In genomic region chr20:2103454-2104153, GRCh38 we compare ENCODE assay signal across 8 cellular contexts. TPM values are rescaled to one million over a fixed set of nuclear protein-coding genes. Genes with fewer than 3 reads are reported as not detected.
DNase-seq lines count a peak whose midpoint lies in the region; ATAC-seq lines count a peak whose summit lies in the region.

No MANE protein-coding gene starts in this region.

- POLR2A ChIA-PET in activated CD4-positive, alpha-beta T cell treated with anti-CD3 and anti-CD28 coated beads for 36 hours (lab: Charles Lee): interaction anchor here (0.6 to 1.8 kb wide), 6 partner anchors 8 to 132 kb away, joined by 3 to 10 read pairs (median 4); no protein-coding TSS in a partner anchor

- H3K27me3 Mint-ChIP-seq in activated CD4-positive, alpha-beta T cell treated with anti-CD3 and anti-CD28 coated beads for 36 hours: no peaks in the 10 kb centered on the region
- no peaks in the 10 kb centered on the region for H3K27me3 Mint-ChIP-seq in activated T-cell treated with anti-CD3 and anti-CD28 coated beads, Interleukin-2, amount 50 U/mL, for 72 hours (ENCODE audit: low read depth)
- peaks cover 4 to 12% (median 11%) of the 10 kb centered on the region in 3 donors for H3K27me3 Mint-ChIP-seq in immature natural killer cell (ENCODE audit: low read depth in 3 of 3)

- no peaks in the 10 kb centered on the region for H3K9me3 Mint-ChIP-seq in activated CD4-positive, alpha-beta T cell treated with anti-CD3 and anti-CD28 coated beads for 36 hours (ENCODE audit: low read depth)
- no peaks in the 10 kb centered on the region for H3K9me3 Mint-ChIP-seq in activated T-cell treated with anti-CD3 and anti-CD28 coated beads, Interleukin-2, amount 50 U/mL, for 72 hours
- no peaks in the 10 kb centered on the region for H3K9me3 Mint-ChIP-seq in immature natural killer cell

- DNase-seq in activated CD4-positive, alpha-beta T cell treated with anti-CD3 and anti-CD28 coated beads for 36 hours: no peak
- no peak for DNase-seq in activated CD4-positive, alpha-beta T cell treated with anti-CD3 and anti-CD28 coated beads for 1 hour
- peak in 1 of 2 donors; percentile 3 for DNase-seq in activated T-cell treated with anti-CD3 and anti-CD28 coated beads, Interleukin-2, amount 50 U/mL, for 72 hours
- DNase-seq in immature natural killer cell: no peak
- no peak for DNase-seq in MV-4-11 (lab: John Stamatoyannopoulos, UW)
- no peak for DNase-seq in putamen (ENCODE audit: low spot score)
- DNase-seq in NCI-H345 treated with DMSO at 0.1 percent for 48 hours (lab: John Stamatoyannopoulos, UW; ENCODE audit: unreplicated experiment): no peak

- ATAC-seq in activated CD4-positive, alpha-beta T cell treated with anti-CD3 and anti-CD28 coated beads for 36 hours: no peak
- no peak for ATAC-seq in activated T-cell treated with anti-CD3 and anti-CD28 coated beads, Interleukin-2, amount 50 U/mL, for 72 hours (replicated peaks in 1 of 2)

- H3K4me1 Mint-ChIP-seq in activated CD4-positive, alpha-beta T cell treated with anti-CD3 and anti-CD28 coated beads for 36 hours: peaks cover 51% of the 10 kb centered on the region
- H3K4me1 Mint-ChIP-seq in activated T-cell treated with anti-CD3 and anti-CD28 coated beads, Interleukin-2, amount 50 U/mL, for 72 hours (ENCODE audit: low read depth): peaks cover 68% of the 10 kb centered on the region
- H3K4me1 Mint-ChIP-seq in immature natural killer cell: peaks cover 61 to 63% of the 10 kb centered on the region in 2 donors

- peak overlapping the region; percentile 99 for H3K27ac ChIP-seq in temporal lobe (ENCODE audit: low read depth, low read length)

- intact Hi-C loops in activated CD4-positive, alpha-beta T cell treated with anti-CD3 and anti-CD28 coated beads for 36 hours (cut with DNase I, micrococcal nuclease): loop anchor here (2.0 to 5.0 kb wide), 7 partner anchors 15 to 1719 kb away; partner anchors contain the start of genes AP5S1 (in 1 of the 2) and RBCK1 (in 1 of the 2)

- peak overlapping the region; percentile 75 for H3K27ac Mint-ChIP-seq in activated CD4-positive, alpha-beta T cell treated with anti-CD3 and anti-CD28 coated beads for 36 hours
- peak overlapping the region; percentile 83 for H3K27ac Mint-ChIP-seq in activated T-cell treated with anti-CD3 and anti-CD28 coated beads, Interleukin-2, amount 50 U/mL, for 72 hours
- peak overlapping the region; percentile 79 to 99 (median 93) for H3K27ac Mint-ChIP-seq in immature natural killer cell

- peak overlapping the region; percentile 81 for H3K4me3 Mint-ChIP-seq in activated CD4-positive, alpha-beta T cell treated with anti-CD3 and anti-CD28 coated beads for 36 hours
- H3K4me3 Mint-ChIP-seq in activated T-cell treated with anti-CD3 and anti-CD28 coated beads, Interleukin-2, amount 50 U/mL, for 72 hours: peak overlapping the region; percentile 82 to 96
- peak overlapping the region; percentile 90 to 95 (median 94) for H3K4me3 Mint-ChIP-seq in immature natural killer cell

- CTCF ChIA-PET in activated CD4-positive, alpha-beta T cell treated with anti-CD3 and anti-CD28 coated beads for 36 hours (lab: Charles Lee): interaction anchor here (0.6 to 2.0 kb wide), 8 partner anchors 9 to 568 kb away, joined by 3 to 12 read pairs (median 4); no protein-coding TSS in a partner anchor

- peaks cover 22% of the 10 kb centered on the region for H3K36me3 Mint-ChIP-seq in activated CD4-positive, alpha-beta T cell treated with anti-CD3 and anti-CD28 coated beads for 36 hours (ENCODE audit: low read depth)
- peaks cover 5 to 16% of the 10 kb centered on the region in 2 donors for H3K36me3 Mint-ChIP-seq in activated T-cell treated with anti-CD3 and anti-CD28 coated beads, Interleukin-2, amount 50 U/mL, for 72 hours (ENCODE audit: insufficient read depth in 2 of 2)
- H3K36me3 Mint-ChIP-seq in immature natural killer cell: no peaks in the 10 kb centered on the region

RNA-seq across cellular contexts. Expression of gene STK35, which starts 2.0 kb away (rescaled TPM):
- total RNA-seq in activated CD4-positive, alpha-beta T cell treated with anti-CD3 and anti-CD28 coated beads for 36 hours: 10 to 100 TPM; 18.2 to 20.9 TPM
- total RNA-seq in activated T-cell treated with anti-CD3 and anti-CD28 coated beads, Interleukin-2, amount 50 U/mL, for 72 hours: 10 to 100 TPM; 22.4 to 24.3 TPM
- 1 to 10 TPM; 3.2 to 7.6 (median 4.5) TPM for polyA plus RNA-seq in immature natural killer cell
- 9.8 TPM for total RNA-seq in temporal lobe
